ENCODE assay signal across 30 cellular contexts in genomic region chr1:150407330-150407729, GRCh38.
"Had no signal": no experiment of that assay in that cellular context is flagged by ENCODE, and none has a peak within 500 bp of the region (broad histone marks: within the 10 kb centered on the region; RNA-seq: fewer than 3 reads in every experiment).

No MANE protein-coding gene starts in this region.

- H3K4me3 Mint-ChIP-seq: activated B cell treated with CpG ODN at 0.5 μM for 24 hours; activated CD4-positive, alpha-beta T cell treated with anti-CD3 and anti-CD28 coated beads, Interleukin-2, amount 10 ng/mL, durations not matched to agents 24 days and 14 days; activated CD8-positive, alpha-beta T cell treated with anti-CD3 and anti-CD28 coated beads for 36 hours; activated naive CD4-positive, alpha-beta T cell treated with anti-CD3 and anti-CD28 coated beads for 36 hours; activated naive CD8-positive, alpha-beta T cell; activated naive CD8-positive, alpha-beta T cell treated with anti-CD3 and anti-CD28 coated beads, Interleukin-2, amount 50 U/mL, for 24 hours; activated T-helper 1 cell treated with anti-CD3 and anti-CD28 coated beads, Interleukin-12 subunit alpha, Interleukin-12 subunit beta, Interleukin-2, Interleukin-4 antibody, amounts not matched to agents 30 ng/mL and 10 ng/mL and 1 ng/mL, durations not matched to agents 14 hours and 24 hours and 36 hours; T-helper 1 cell treated with Interleukin-12 subunit alpha and Interleukin-12 subunit beta and Interleukin-4 antibody, amounts not matched to agents 30 μg/mL and 1 μg/mL, for 36 hours; T-helper 2 cell treated with Interferon-gamma antibody and Interleukin-4, amounts not matched to agents 5 μg/mL and 100 μg/mL, for 36 hours had no signal

- H2AFZ ChIP-seq: PC-9 had no signal

- H3K27me3 ChIP-seq: brain microvascular endothelial cell, SJCRH30 had no signal

- H3K4me3 ChIP-seq: PC-9, SJCRH30, SK-N-MC had no signal

- H3K9me3 ChIP-seq: SJCRH30 had no signal

- DNase-seq: activated B cell treated with CpG ODN at 0.5 μM for 24 hours; activated CD4-positive, alpha-beta T cell treated with anti-CD3 and anti-CD28 coated beads, Interleukin-2, amount 10 ng/mL, durations not matched to agents 24 days and 14 days; activated CD4-positive, alpha-beta T cell treated with anti-CD3 and anti-CD28 coated beads, Interleukin-2, amount 50 U/mL, for 4 hours; activated CD4-positive, CD25-positive, alpha-beta regulatory T cell treated with anti-CD3 and anti-CD28 coated beads, Interleukin-2, amount 50 U/mL, for 72 hours; activated CD8-positive, alpha-beta T cell treated with anti-CD3 and anti-CD28 coated beads for 36 hours; activated gamma-delta T cell treated with Interleukin-2 at 50 U/mL for 16 hours; activated naive CD4-positive, alpha-beta T cell treated with anti-CD3 and anti-CD28 coated beads for 36 hours; activated naive CD8-positive, alpha-beta T cell treated with anti-CD3 and anti-CD28 coated beads, Interleukin-2, amount 50 U/mL, for 24 hours; activated T-cell treated with anti-CD3 and anti-CD28 coated beads, Interleukin-2, amount 50 U/mL, for 1 hour; anterior cingulate cortex; brain microvascular endothelial cell; central memory CD4-positive, alpha-beta T cell; MM.1S; MV-4-11; NCI-H1092; NCI-H1436 treated with DMSO at 0.1 percent for 48 hours; NCI-H1694 treated with DMSO at 0.1 percent for 48 hours; NCI-H2029; NCI-H345; NCI-H524 treated with DMSO at 0.1 percent for 48 hours; NK-92 treated with Interleukin-12 subunit alpha and Interleukin-12 subunit beta, amount 100 ng/mL, for 24 hours; PC-9; Right ventricle myocardium superior; SJCRH30 had no signal

- H3K9me3 Mint-ChIP-seq: activated B cell treated with CpG ODN at 0.5 μM for 24 hours; activated CD4-positive, alpha-beta T cell treated with anti-CD3 and anti-CD28 coated beads, Interleukin-2, amount 10 ng/mL, durations not matched to agents 24 days and 14 days; activated CD8-positive, alpha-beta T cell treated with anti-CD3 and anti-CD28 coated beads for 36 hours; activated naive CD4-positive, alpha-beta T cell treated with anti-CD3 and anti-CD28 coated beads for 36 hours; activated naive CD8-positive, alpha-beta T cell treated with anti-CD3 and anti-CD28 coated beads, Interleukin-2, amount 50 U/mL, for 24 hours; activated T-helper 1 cell treated with anti-CD3 and anti-CD28 coated beads, Interleukin-12 subunit alpha, Interleukin-12 subunit beta, Interleukin-2, Interleukin-4 antibody, amounts not matched to agents 30 ng/mL and 10 ng/mL and 1 ng/mL, durations not matched to agents 14 hours and 24 hours and 36 hours; T-helper 1 cell treated with Interleukin-12 subunit alpha and Interleukin-12 subunit beta and Interleukin-4 antibody, amounts not matched to agents 30 μg/mL and 1 μg/mL, for 36 hours; T-helper 2 cell treated with Interferon-gamma antibody and Interleukin-4, amounts not matched to agents 5 μg/mL and 100 μg/mL, for 36 hours had no signal

- H3K9ac ChIP-seq: KMS-11 had no signal

- H3K4me2 ChIP-seq: KMS-11, PC-9 had no signal

- H3K27me3 Mint-ChIP-seq: activated B cell treated with CpG ODN at 0.5 μM for 24 hours; activated CD4-positive, alpha-beta T cell treated with anti-CD3 and anti-CD28 coated beads, Interleukin-2, amount 10 ng/mL, durations not matched to agents 24 days and 14 days; activated CD8-positive, alpha-beta T cell treated with anti-CD3 and anti-CD28 coated beads for 36 hours; activated naive CD8-positive, alpha-beta T cell; activated naive CD8-positive, alpha-beta T cell treated with anti-CD3 and anti-CD28 coated beads, Interleukin-2, amount 50 U/mL, for 24 hours had no signal

- H3K4me1 ChIP-seq: SJCRH30 had no signal

- H3K27ac ChIP-seq: brain microvascular endothelial cell, KMS-11, PC-9, SJCRH30, SK-N-MC had no signal

- H3K27ac Mint-ChIP-seq: activated B cell treated with CpG ODN at 0.5 μM for 24 hours; activated CD4-positive, alpha-beta T cell treated with anti-CD3 and anti-CD28 coated beads, Interleukin-2, amount 10 ng/mL, durations not matched to agents 24 days and 14 days; activated CD8-positive, alpha-beta T cell treated with anti-CD3 and anti-CD28 coated beads for 36 hours; activated naive CD4-positive, alpha-beta T cell treated with anti-CD3 and anti-CD28 coated beads for 36 hours; activated naive CD8-positive, alpha-beta T cell; activated naive CD8-positive, alpha-beta T cell treated with anti-CD3 and anti-CD28 coated beads, Interleukin-2, amount 50 U/mL, for 24 hours; activated T-helper 1 cell treated with anti-CD3 and anti-CD28 coated beads, Interleukin-12 subunit alpha, Interleukin-12 subunit beta, Interleukin-2, Interleukin-4 antibody, amounts not matched to agents 30 ng/mL and 10 ng/mL and 1 ng/mL, durations not matched to agents 14 hours and 24 hours and 36 hours; T-helper 1 cell treated with Interleukin-12 subunit alpha and Interleukin-12 subunit beta and Interleukin-4 antibody, amounts not matched to agents 30 μg/mL and 1 μg/mL, for 36 hours; T-helper 2 cell treated with Interferon-gamma antibody and Interleukin-4, amounts not matched to agents 5 μg/mL and 100 μg/mL, for 36 hours had no signal

- H3K36me3 ChIP-seq: brain microvascular endothelial cell, SJCRH30 had no signal

- ATAC-seq: activated CD8-positive, alpha-beta T cell treated with anti-CD3 and anti-CD28 coated beads for 36 hours; activated naive CD8-positive, alpha-beta T cell treated with anti-CD3 and anti-CD28 coated beads, Interleukin-2, amount 50 U/mL, for 24 hours had no signal
